20 cellular contexts compared by ENCODE assay signal in the genomic region with DNA sequence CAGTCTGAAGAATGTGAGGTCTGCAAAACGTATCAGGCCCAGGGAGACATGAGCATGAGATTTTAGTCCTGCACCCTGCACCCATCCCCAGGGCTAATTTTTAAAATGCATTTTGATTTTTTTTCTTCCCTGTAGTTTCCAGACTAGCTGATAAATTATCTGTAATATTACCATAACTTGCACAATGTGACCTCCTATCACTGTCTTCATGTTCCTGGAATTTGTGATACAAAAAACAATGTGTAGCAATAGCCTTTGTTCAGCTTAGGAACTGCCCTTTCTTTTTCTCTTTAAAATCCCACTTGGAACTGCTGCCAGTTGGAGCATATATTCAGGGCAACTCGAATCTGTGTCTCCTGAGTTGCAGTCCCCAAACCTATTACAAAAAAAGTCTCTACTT.
"Had no signal": no experiment of that assay in that cellular context is flagged by ENCODE, and none has a peak within 500 bp of the region (broad histone marks: within the 10 kb centered on the region; RNA-seq: fewer than 3 reads in every experiment).

No MANE protein-coding gene starts in this region.

- H3K9me3 ChIP-seq: SJCRH30 had no signal

- H3K27ac ChIP-seq: SJCRH30 had no signal

- DNase-seq: KBM-7, NCI-H1092, NCI-H1105 treated with DMSO at 0.1 percent for 48 hours, NCI-H1417 treated with DMSO at 0.1 percent for 48 hours, NCI-H146, NCI-H1694 treated with DMSO at 0.1 percent for 48 hours, NCI-H1930, NCI-H2081, NCI-H2107, NCI-H2227 treated with DMSO at 0.1 percent for 48 hours, NCI-H524, NCI-H774, PC-3, SHP77 treated with DMSO at 0.1 percent for 48 hours, SJCRH30, SW 1271, T-cell had no signal

- H3K36me3 ChIP-seq: SJCRH30 had no signal

- ATAC-seq: Panc1, PC-3, Right ventricle myocardium inferior, SK-N-SH treated with all-trans-retinoic acid at 6 μM for 48 hours, T-cell had no signal

- H3K27me3 ChIP-seq: SJCRH30 had no signal

- H3K4me3 ChIP-seq: SJCRH30 had no signal
